In genomic region chr7:132072873-132073272, GRCh38 we compare ENCODE assay signal across 18 cellular contexts.
DNase-seq lines count a peak whose midpoint lies in the region; ATAC-seq, FAIRE-seq and TF ChIP-seq lines count a peak whose summit lies in the region.
"Had no signal": no experiment of that assay in that cellular context is flagged by ENCODE, and none has a peak within 500 bp of the region (broad histone marks: within the 10 kb centered on the region; RNA-seq: fewer than 3 reads in every experiment).

No MANE protein-coding gene starts in this region.

- no peaks in the 10 kb centered on the region for H4K20me1 ChIP-seq in K562 (replicated peaks; ENCODE audit: control insufficient read depth, insufficient read depth, low read length)

- H3K27ac ChIP-seq in HEK293 (ENCODE audit: extremely low read depth, low read depth, low read length) (no peak overlapping the region), K562 (ENCODE audit: extremely low read depth, low read depth, low read length) (no peak overlapping the region), psoas muscle (no peak overlapping the region)
- H3K27ac ChIP-seq: HL-60, KMS-11 had no signal

- intact Hi-C loops in K562 (cut with micrococcal nuclease) (no loop called here), psoas muscle (cut with DNase I) (loop anchor here in 1 of 2 donors (5.0 kb wide), 1 partner anchor 69 kb away; no protein-coding TSS in a partner anchor)

- no peaks in the 10 kb centered on the region for H3K4me1 ChIP-seq in HEK293 (ENCODE audit: control insufficient read depth, insufficient read depth, low read length)
- H3K4me1 ChIP-seq in K562 (replicated peaks in 1 of 2; ENCODE audit: control insufficient read depth in 2 of 2, insufficient read depth in 2 of 2, low read length in 2 of 2): no peaks in the 10 kb centered on the region
- H3K4me1 ChIP-seq in psoas muscle: peaks cover 27% of the 10 kb centered on the region

- TF ChIP-seq POLR2A in K562 (conservative IDR thresholded peaks at IDR 0.05): no peak

- peak; percentile 11 for DNase-seq in M059J (ENCODE audit: low read depth)
- no peak for DNase-seq in K562 (ENCODE audit: extremely low read depth in 1 of 4, low spot score in 3 of 4)
- DNase-seq in psoas muscle: no peak
- DNase-seq in NCI-H524 (lab: John Stamatoyannopoulos, UW): no peak
- DNase-seq in SK-N-DZ (ENCODE audit: low spot score): no peak
- DNase-seq in D721Med (ENCODE audit: insufficient read length, low spot score): no peak
- DNase-seq: BE2C; Calu3; CD4-positive, alpha-beta T cell; DMS79; NCI-H1105 treated with DMSO at 0.1 percent for 48 hours; NCI-H1694 treated with DMSO at 0.1 percent for 48 hours; NCI-H226; NCI-H526 treated with DMSO at 0.1 percent for 48 hours; SIG-M5 had no signal

- TF ChIP-seq CTCF in HEK293 (tag by site-specific recombination; IDR thresholded peaks at IDR 0.05) (no peak), K562 (IDR thresholded peaks at IDR 0.05 in 2 of 3, conservative IDR thresholded peaks at IDR 0.05 in 1 of 3; ENCODE audit: insufficient read depth in 2 of 3, low read depth in 1 of 3, low read length in 3 of 3) (no peak), psoas muscle (IDR thresholded peaks at IDR 0.05) (no peak), D721Med (IDR thresholded peaks at IDR 0.05; ENCODE audit: insufficient read depth, missing control alignments) (no peak)

- H3K36me3 ChIP-seq in HEK293 (ENCODE audit: control insufficient read depth in 2 of 2, insufficient read depth in 1 of 2, low read length in 2 of 2) (no peaks in the 10 kb centered on the region), K562 (ENCODE audit: control insufficient read depth, insufficient read depth, low read length) (no peaks in the 10 kb centered on the region), psoas muscle (ENCODE audit: insufficient read depth in 1 of 2, low read depth in 1 of 2) (no peaks in the 10 kb centered on the region)
- H3K36me3 ChIP-seq: BE2C had no signal

- no peak overlapping the region for H2AFZ ChIP-seq in K562 (ENCODE audit: low read depth, low read length)

- no peak overlapping the region for H3K9ac ChIP-seq in K562 (ENCODE audit: insufficient read depth in 1 of 2, low read depth in 2 of 2, low read length in 2 of 2)
- H3K9ac ChIP-seq: KMS-11 had no signal

- H3K9me1 ChIP-seq in K562 (ENCODE audit: control insufficient read depth, insufficient read depth, low read length): no peaks in the 10 kb centered on the region

- no peak for TF ChIP-seq RAD21 in K562 (CRISPR knock-in tag; conservative IDR thresholded peaks at IDR 0.05 in 1 of 2, IDR thresholded peaks at IDR 0.05 in 1 of 2)

- CTCF ChIA-PET in HEK293 (lab: Yijun Ruan, JAX) (interaction anchor here (0.6 to 0.7 kb wide), 2 partner anchors 9 to 397 kb away, joined by 3 to 4 read pairs; no protein-coding TSS in a partner anchor), K562 (lab: Yijun Ruan, JAX; ENCODE audit: low intra/inter-chr PET ratio) (no interaction called here)

- H3K4me3 ChIP-seq in HEK293 (ENCODE audit: low read depth, low read length): no peak overlapping the region
- no peak overlapping the region for H3K4me3 ChIP-seq in K562
- no peak overlapping the region for H3K4me3 ChIP-seq in psoas muscle

- no peak for TF ChIP-seq EP300 in K562 (IDR thresholded peaks at IDR 0.05; ENCODE audit: low read length)

- BruUV-seq in K562 (replicated peaks; lab: Mats Ljungman, UMichigan): no TSS peak

- no peak for FAIRE-seq in K562 (lab: Jason Lieb, UNC)
- FAIRE-seq in D721Med (lab: Jason Lieb, UNC): no peak

- H3K27me3 ChIP-seq in K562 (ENCODE audit: control insufficient read depth in 2 of 2, insufficient read depth in 2 of 2, low read length in 2 of 2): peaks cover 0 to 27% of the 10 kb centered on the region in 2 experiments; a peak in 3 of 5 replicates
- no peaks in the 10 kb centered on the region for H3K27me3 ChIP-seq in psoas muscle (ENCODE audit: insufficient read depth in 3 of 3, low read length in 2 of 3)
- H3K27me3 ChIP-seq: BE2C had no signal

- POLR2A ChIA-PET in HEK293 (lab: Yijun Ruan, JAX): no interaction called here
- POLR2A ChIA-PET in K562 (lab: Yijun Ruan, JAX): interaction anchor here (0.7 kb wide), 1 partner anchor 346 kb away, joined by 3 read pairs; no protein-coding TSS in a partner anchor

- H3K9me3 ChIP-seq in HEK293 (ENCODE audit: control insufficient read depth, insufficient read depth, low read depth, low read length) (no peaks in the 10 kb centered on the region), K562 (replicated peaks; ENCODE audit: control insufficient read depth, insufficient read depth, low read depth, low read length) (no peaks in the 10 kb centered on the region), psoas muscle (no peaks in the 10 kb centered on the region)
- H3K9me3 ChIP-seq: BE2C had no signal

- ATAC-seq in K562 (0 out of 3 replicates have a peak, but pooled peaks have one; percentile 21), psoas muscle (peak; percentile 17 to 32 (median 22))

- in situ Hi-C loops in K562 (cut with MboI): no loop called here

- no peak overlapping the region for H3K4me2 ChIP-seq in K562 (ENCODE audit: insufficient read depth, low read length)
- H3K4me2 ChIP-seq: KMS-11 had no signal

- no peaks in the 10 kb centered on the region for H3K79me2 ChIP-seq in K562 (ENCODE audit: control insufficient read depth, insufficient read depth, low read length)

TF ChIP-seq in HEK293, 187 proteins besides CTCF, POLR2A, EP300 and RAD21:
- TF ChIP-seq ZNF426 (tag by site-specific recombination; IDR thresholded peaks at IDR 0.05) (no peak), ZIC2 (tag by site-specific recombination; IDR thresholded peaks at IDR 0.05) (peak; percentile 52), ZNF747 (tag by site-specific recombination; IDR thresholded peaks at IDR 0.05) (no peak)

TF ChIP-seq in K562, 482 proteins besides CTCF, POLR2A, EP300 and RAD21:
- TF ChIP-seq CEBPB (tag; IDR thresholded peaks at IDR 0.05) (peak; percentile 39; the same call in 1 of the 2 replicates), EGR1 (conservative IDR thresholded peaks at IDR 0.05) (no peak), KLF6 (CRISPR knock-in tag; IDR thresholded peaks at IDR 0.05; ENCODE audit: borderline replicate concordance) (no peak)
- TF ChIP-seq, protein P1, sequence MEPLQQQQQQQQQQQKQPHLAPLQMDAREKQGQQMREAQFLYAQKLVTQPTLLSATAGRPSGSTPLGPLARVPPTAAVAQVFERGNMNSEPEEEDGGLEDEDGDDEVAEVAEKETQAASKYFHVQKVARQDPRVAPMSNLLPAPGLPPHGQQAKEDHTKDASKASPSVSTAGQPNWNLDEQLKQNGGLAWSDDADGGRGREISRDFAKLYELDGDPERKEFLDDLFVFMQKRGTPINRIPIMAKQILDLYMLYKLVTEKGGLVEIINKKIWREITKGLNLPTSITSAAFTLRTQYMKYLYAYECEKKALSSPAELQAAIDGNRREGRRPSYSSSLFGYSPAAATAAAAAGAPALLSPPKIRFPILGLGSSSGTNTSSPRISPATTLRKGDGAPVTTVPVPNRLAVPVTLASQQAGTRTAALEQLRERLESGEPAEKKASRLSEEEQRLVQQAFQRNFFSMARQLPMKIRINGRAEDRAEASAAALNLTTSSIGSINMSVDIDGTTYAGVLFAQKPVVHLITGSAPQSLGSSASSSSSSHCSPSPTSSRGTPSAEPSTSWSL (CRISPR knock-in tag; IDR thresholded peaks at IDR 0.05; ENCODE audit: borderline replicate concordance): no peak
